ENCODE assay signal across 2 cellular contexts in the genomic region with DNA sequence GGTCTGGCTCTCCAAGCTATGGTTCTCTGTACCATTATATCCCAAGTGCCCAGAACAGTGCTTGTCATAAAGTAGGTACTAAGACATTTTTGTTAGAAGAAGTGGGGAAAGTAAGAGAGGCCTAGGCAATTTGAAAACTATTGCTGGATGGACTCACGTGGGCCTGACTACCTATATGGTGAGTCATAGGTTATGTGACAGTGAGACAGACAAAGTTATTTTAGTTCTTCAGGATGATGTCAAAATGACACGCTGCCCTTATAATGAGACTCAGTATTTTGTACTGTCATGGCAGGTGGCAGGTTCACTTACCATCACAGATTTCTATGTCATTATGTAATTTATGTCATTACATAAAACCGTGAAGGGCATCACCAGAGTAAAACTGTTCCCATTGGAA.
TF ChIP-seq lines count a peak whose summit lies in the region.

No MANE protein-coding gene starts in this region.

TF ChIP-seq in H1, 55 proteins besides CTCF, POLR2A, EP300 and RAD21 (continued from another document):
- TF ChIP-seq NANOG (IDR thresholded peaks at IDR 0.05; ENCODE audit: insufficient read depth, low read depth, low read length, poor library complexity, severe bottlenecking) (no peak), CTBP2 (IDR thresholded peaks at IDR 0.05; ENCODE audit: borderline replicate concordance, insufficient read depth, insufficient read length, low read length) (no peak), CEBPB (IDR thresholded peaks at IDR 0.05; ENCODE audit: low read depth, low read length) (no peak), SP1 (IDR thresholded peaks at IDR 0.05; ENCODE audit: low read depth, low read length) (no peak), SIX5 (IDR thresholded peaks at IDR 0.05; ENCODE audit: low read depth, low read length) (no peak), HDAC2 (IDR thresholded peaks at IDR 0.05; ENCODE audit: borderline replicate concordance in 1 of 2, low read depth in 2 of 2, low read length in 2 of 2) (no peak), TAF7 (optimal IDR thresholded peaks at IDR 0.05; ENCODE audit: borderline replicate concordance, low read depth, low read length) (no peak), RNF2 (IDR thresholded peaks at IDR 0.05; ENCODE audit: borderline replicate concordance, low read depth, low read length, missing control alignments, poor library complexity, severe bottlenecking) (no peak), KDM5A (IDR thresholded peaks at IDR 0.05; ENCODE audit: low read length) (no peak), RBBP5 (IDR thresholded peaks at IDR 0.05; ENCODE audit: borderline replicate concordance, low read depth, low read length) (no peak), HDAC6 (IDR thresholded peaks at IDR 0.05; ENCODE audit: low read depth, low read length) (no peak), JUND (IDR thresholded peaks at IDR 0.05; ENCODE audit: low read length) (no peak)
- TF ChIP-seq, protein P1, sequence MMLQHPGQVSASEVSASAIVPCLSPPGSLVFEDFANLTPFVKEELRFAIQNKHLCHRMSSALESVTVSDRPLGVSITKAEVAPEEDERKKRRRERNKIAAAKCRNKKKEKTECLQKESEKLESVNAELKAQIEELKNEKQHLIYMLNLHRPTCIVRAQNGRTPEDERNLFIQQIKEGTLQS (IDR thresholded peaks at IDR 0.05; ENCODE audit: insufficient read depth, low read depth, low read length) = no peak
- TF ChIP-seq, protein P2, sequence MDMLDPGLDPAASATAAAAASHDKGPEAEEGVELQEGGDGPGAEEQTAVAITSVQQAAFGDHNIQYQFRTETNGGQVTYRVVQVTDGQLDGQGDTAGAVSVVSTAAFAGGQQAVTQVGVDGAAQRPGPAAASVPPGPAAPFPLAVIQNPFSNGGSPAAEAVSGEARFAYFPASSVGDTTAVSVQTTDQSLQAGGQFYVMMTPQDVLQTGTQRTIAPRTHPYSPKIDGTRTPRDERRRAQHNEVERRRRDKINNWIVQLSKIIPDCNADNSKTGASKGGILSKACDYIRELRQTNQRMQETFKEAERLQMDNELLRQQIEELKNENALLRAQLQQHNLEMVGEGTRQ (IDR thresholded peaks at IDR 0.05; ENCODE audit: low read length) = no peak
- TF ChIP-seq, protein P3, sequence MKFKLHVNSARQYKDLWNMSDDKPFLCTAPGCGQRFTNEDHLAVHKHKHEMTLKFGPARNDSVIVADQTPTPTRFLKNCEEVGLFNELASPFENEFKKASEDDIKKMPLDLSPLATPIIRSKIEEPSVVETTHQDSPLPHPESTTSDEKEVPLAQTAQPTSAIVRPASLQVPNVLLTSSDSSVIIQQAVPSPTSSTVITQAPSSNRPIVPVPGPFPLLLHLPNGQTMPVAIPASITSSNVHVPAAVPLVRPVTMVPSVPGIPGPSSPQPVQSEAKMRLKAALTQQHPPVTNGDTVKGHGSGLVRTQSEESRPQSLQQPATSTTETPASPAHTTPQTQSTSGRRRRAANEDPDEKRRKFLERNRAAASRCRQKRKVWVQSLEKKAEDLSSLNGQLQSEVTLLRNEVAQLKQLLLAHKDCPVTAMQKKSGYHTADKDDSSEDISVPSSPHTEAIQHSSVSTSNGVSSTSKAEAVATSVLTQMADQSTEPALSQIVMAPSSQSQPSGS (IDR thresholded peaks at IDR 0.05; ENCODE audit: low read length) = no peak
TF ChIP-seq in H1: peak in this region for 0.

TF ChIP-seq in neural cell, 6 proteins besides CTCF, POLR2A, EP300 and RAD21 (continued from another document):
- TF ChIP-seq MXI1 (conservative IDR thresholded peaks at IDR 0.05; ENCODE audit: poor library complexity, severe bottlenecking) = no peak
- TF ChIP-seq, protein P4, sequence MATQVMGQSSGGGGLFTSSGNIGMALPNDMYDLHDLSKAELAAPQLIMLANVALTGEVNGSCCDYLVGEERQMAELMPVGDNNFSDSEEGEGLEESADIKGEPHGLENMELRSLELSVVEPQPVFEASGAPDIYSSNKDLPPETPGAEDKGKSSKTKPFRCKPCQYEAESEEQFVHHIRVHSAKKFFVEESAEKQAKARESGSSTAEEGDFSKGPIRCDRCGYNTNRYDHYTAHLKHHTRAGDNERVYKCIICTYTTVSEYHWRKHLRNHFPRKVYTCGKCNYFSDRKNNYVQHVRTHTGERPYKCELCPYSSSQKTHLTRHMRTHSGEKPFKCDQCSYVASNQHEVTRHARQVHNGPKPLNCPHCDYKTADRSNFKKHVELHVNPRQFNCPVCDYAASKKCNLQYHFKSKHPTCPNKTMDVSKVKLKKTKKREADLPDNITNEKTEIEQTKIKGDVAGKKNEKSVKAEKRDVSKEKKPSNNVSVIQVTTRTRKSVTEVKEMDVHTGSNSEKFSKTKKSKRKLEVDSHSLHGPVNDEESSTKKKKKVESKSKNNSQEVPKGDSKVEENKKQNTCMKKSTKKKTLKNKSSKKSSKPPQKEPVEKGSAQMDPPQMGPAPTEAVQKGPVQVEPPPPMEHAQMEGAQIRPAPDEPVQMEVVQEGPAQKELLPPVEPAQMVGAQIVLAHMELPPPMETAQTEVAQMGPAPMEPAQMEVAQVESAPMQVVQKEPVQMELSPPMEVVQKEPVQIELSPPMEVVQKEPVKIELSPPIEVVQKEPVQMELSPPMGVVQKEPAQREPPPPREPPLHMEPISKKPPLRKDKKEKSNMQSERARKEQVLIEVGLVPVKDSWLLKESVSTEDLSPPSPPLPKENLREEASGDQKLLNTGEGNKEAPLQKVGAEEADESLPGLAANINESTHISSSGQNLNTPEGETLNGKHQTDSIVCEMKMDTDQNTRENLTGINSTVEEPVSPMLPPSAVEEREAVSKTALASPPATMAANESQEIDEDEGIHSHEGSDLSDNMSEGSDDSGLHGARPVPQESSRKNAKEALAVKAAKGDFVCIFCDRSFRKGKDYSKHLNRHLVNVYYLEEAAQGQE (IDR thresholded peaks at IDR 0.05; ENCODE audit: borderline replicate concordance) = no peak
TF ChIP-seq in neural cell: peak in this region for 1.
